25 cellular contexts compared by ENCODE assay signal in genomic region chr13:30170569-30170968, GRCh38.
"Had no signal": no experiment of that assay in that cellular context is flagged by ENCODE, and none has a peak within 500 bp of the region (broad histone marks: within the 10 kb centered on the region; RNA-seq: fewer than 3 reads in every experiment).

No MANE protein-coding gene starts in this region.

- H3K36me3 Mint-ChIP-seq: activated CD4-positive, alpha-beta memory T cell treated with anti-CD3 and anti-CD28 coated beads for 36 hours; WTC11 had no signal

- H3K9me3 ChIP-seq: SJSA1 had no signal

- H3K4me3 ChIP-seq: SJSA1 had no signal

- H3K27ac Mint-ChIP-seq: activated CD4-positive, alpha-beta memory T cell treated with anti-CD3 and anti-CD28 coated beads for 36 hours; activated CD4-positive, alpha-beta T cell treated with anti-CD3 and anti-CD28 coated beads, Interleukin-2, amount 10 ng/mL, durations not matched to agents 24 days and 14 days; activated naive CD4-positive, alpha-beta T cell treated with anti-CD3 and anti-CD28 coated beads for 36 hours; WTC11 had no signal

- H3K4me3 Mint-ChIP-seq: activated CD4-positive, alpha-beta memory T cell treated with anti-CD3 and anti-CD28 coated beads for 36 hours; activated CD4-positive, alpha-beta T cell treated with anti-CD3 and anti-CD28 coated beads, Interleukin-2, amount 10 ng/mL, durations not matched to agents 24 days and 14 days; activated naive CD4-positive, alpha-beta T cell treated with anti-CD3 and anti-CD28 coated beads for 36 hours; activated T-cell treated with anti-CD3 and anti-CD28 coated beads, Interleukin-2, amount 50 U/mL, for 4 hours; T-helper 17 cell; WTC11 had no signal

- H3K4me1 ChIP-seq: SJSA1 had no signal

- H3K36me3 ChIP-seq: SJSA1 had no signal

- H3K9me3 Mint-ChIP-seq: activated CD4-positive, alpha-beta memory T cell treated with anti-CD3 and anti-CD28 coated beads for 36 hours; activated CD4-positive, alpha-beta T cell treated with anti-CD3 and anti-CD28 coated beads, Interleukin-2, amount 10 ng/mL, durations not matched to agents 24 days and 14 days; activated naive CD4-positive, alpha-beta T cell treated with anti-CD3 and anti-CD28 coated beads for 36 hours; activated T-cell treated with anti-CD3 and anti-CD28 coated beads, Interleukin-2, amount 50 U/mL, for 4 hours; WTC11 had no signal

- ATAC-seq: activated T-cell treated with anti-CD3 and anti-CD28 coated beads, Interleukin-2, amount 50 U/mL, for 4 hours; PC-3; SK-N-SH treated with all-trans-retinoic acid at 6 μM for 48 hours; T-helper 17 cell; WTC11 had no signal

- H3K27ac ChIP-seq: SJSA1 had no signal

- DNase-seq: activated CD4-positive, alpha-beta memory T cell treated with anti-CD3 and anti-CD28 coated beads for 36 hours; activated CD4-positive, alpha-beta T cell treated with anti-CD3 and anti-CD28 coated beads, Interleukin-2, amount 10 ng/mL, durations not matched to agents 24 days and 14 days; activated CD4-positive, CD25-positive, alpha-beta regulatory T cell treated with anti-CD3 and anti-CD28 coated beads, Interleukin-2, amount 50 U/mL, for 72 hours; activated CD8-positive, alpha-beta memory T cell treated with anti-CD3 and anti-CD28 coated beads for 24 hours; activated effector memory CD4-positive, alpha-beta T cell treated with anti-CD3 and anti-CD28 coated beads, Interleukin-2, amount 50 U/mL, for 16 hours; activated naive CD4-positive, alpha-beta T cell treated with anti-CD3 and anti-CD28 coated beads for 36 hours; activated T-cell treated with anti-CD3 and anti-CD28 coated beads, Interleukin-2, amount 50 U/mL, for 4 hours; aorta; central memory CD4-positive, alpha-beta T cell; Kasumi-1; KBM-7; MV-4-11; NCI-H1092 treated with DMSO at 0.1 percent for 48 hours; NCI-H1417 treated with DMSO at 0.1 percent for 48 hours; NCI-H1694; NCI-H2029 treated with DMSO at 0.1 percent for 48 hours; NCI-H524; PC-3; SHP77; SW 1271; T-helper 17 cell; T-helper 9 cell had no signal

- H3K27me3 Mint-ChIP-seq: activated CD4-positive, alpha-beta memory T cell treated with anti-CD3 and anti-CD28 coated beads for 36 hours; activated CD4-positive, alpha-beta T cell treated with anti-CD3 and anti-CD28 coated beads, Interleukin-2, amount 10 ng/mL, durations not matched to agents 24 days and 14 days had no signal

- H3K27me3 ChIP-seq: SJSA1 had no signal
